10 cellular contexts compared by ENCODE assay signal in genomic region chr5:174355208-174355612, GRCh38.
DNase-seq lines count a peak whose midpoint lies in the region; ATAC-seq and TF ChIP-seq lines count a peak whose summit lies in the region.
"Had no signal": no experiment of that assay in that cellular context is flagged by ENCODE, and none has a peak within 500 bp of the region (broad histone marks: within the 10 kb centered on the region; RNA-seq: fewer than 3 reads in every experiment).

No MANE protein-coding gene starts in this region.

- TF ChIP-seq CTCF in SK-N-SH (IDR thresholded peaks at IDR 0.05) (no peak), thoracic aorta (IDR thresholded peaks at IDR 0.05) (no peak), gastrocnemius medialis (IDR thresholded peaks at IDR 0.05 in 4 of 5, conservative IDR thresholded peaks at IDR 0.05 in 1 of 5) (no peak)

- peak overlapping the region; percentile 19; the same call in 1 of the 2 replicates for H2AFZ ChIP-seq in SK-N-SH (ENCODE audit: low read depth)

- H3K79me2 ChIP-seq in SK-N-SH (ENCODE audit: insufficient read depth) = no peaks in the 10 kb centered on the region

- no peak for TF ChIP-seq POLR2A in gastrocnemius medialis (IDR thresholded peaks at IDR 0.05)

- TF ChIP-seq EP300 in SK-N-SH (IDR thresholded peaks at IDR 0.05; ENCODE audit: borderline replicate concordance in 1 of 2, low read depth in 1 of 2, low read length in 1 of 2) = peak in 1 of 2 experiments; percentile 83; a peak in 2 of 4 replicates

- ATAC-seq in thoracic aorta (ENCODE audit: insufficient number of reproducible peaks, low FRiP score, low read depth) (peak; percentile 64), gastrocnemius medialis (no peak)

- H3F3A ChIP-seq in SK-N-SH (replicated peaks; ENCODE audit: insufficient read depth) = peaks cover 14% of the 10 kb centered on the region

- H3K4me3 ChIP-seq in SK-N-SH (ENCODE audit: low read depth in 2 of 2, low read length in 1 of 2) (no peak overlapping the region), thoracic aorta (no peak overlapping the region), gastrocnemius medialis (no peak overlapping the region)
- H3K4me3 ChIP-seq: ascending aorta had no signal

- H3K27ac ChIP-seq in SK-N-SH (ENCODE audit: low read depth in 2 of 2, low read length in 1 of 2) (peak overlapping the region in 1 of 2 experiments; percentile 77; a peak in 2 of 4 replicates), thoracic aorta (no peak overlapping the region), gastrocnemius medialis (no peak overlapping the region)

- H4K20me1 ChIP-seq in SK-N-SH (ENCODE audit: insufficient read depth) = no peaks in the 10 kb centered on the region

- DNase-seq in HT-29 (ENCODE audit: low spot score) = peak; percentile 15
- DNase-seq in SK-N-SH = no peak
- DNase-seq in fibroblast of the conjunctiva (ENCODE audit: low read depth) = peak; percentile 6
- no peak for DNase-seq in thoracic aorta (ENCODE audit: low spot score)
- no peak for DNase-seq in NCI-H82 (lab: John Stamatoyannopoulos, UW)
- no peak for DNase-seq in HK-2 (ENCODE audit: unreplicated experiment)
- no peak for DNase-seq in gastrocnemius medialis
- no peak for DNase-seq in DMS79 (lab: John Stamatoyannopoulos, UW)
- DNase-seq: midbrain had no signal

- CTCF ChIA-PET in SK-N-SH (lab: Yijun Ruan, JAX) = interaction anchor here (1.1 to 2.1 kb wide), 3 partner anchors 8 to 65 kb away, joined by 3 to 6 read pairs (median 5); no protein-coding TSS in a partner anchor

- H3K9me2 ChIP-seq in SK-N-SH = no peaks in the 10 kb centered on the region

- no peak overlapping the region for H3K9ac ChIP-seq in SK-N-SH

- peak overlapping the region; percentile 30; the same call in 1 of the 2 replicates for H3K4me2 ChIP-seq in SK-N-SH

- no peaks in the 10 kb centered on the region for H3K36me3 ChIP-seq in SK-N-SH (replicated peaks in 1 of 2; ENCODE audit: control insufficient read depth in 1 of 2, insufficient read depth in 2 of 2, low read length in 1 of 2)
- no peaks in the 10 kb centered on the region for H3K36me3 ChIP-seq in thoracic aorta
- H3K36me3 ChIP-seq in gastrocnemius medialis = no peaks in the 10 kb centered on the region
- H3K36me3 ChIP-seq: ascending aorta had no signal

- in situ Hi-C loops in gastrocnemius medialis (cut with MboI; ENCODE audit: low sequenced_read_pairs in 4 of 4) = no loop called here

- TF ChIP-seq RAD21 in SK-N-SH (IDR thresholded peaks at IDR 0.05; ENCODE audit: low read length) = no peak

- WGBS in SK-N-SH (ENCODE audit: low lambda C conversion rate) = 13% methylated on average over 2 of the region's 2 CpGs

- H3K9me3 ChIP-seq in SK-N-SH (no peaks in the 10 kb centered on the region), thoracic aorta (no peaks in the 10 kb centered on the region), gastrocnemius medialis (no peaks in the 10 kb centered on the region)
- H3K9me3 ChIP-seq: ascending aorta had no signal

- intact Hi-C loops in gastrocnemius medialis (cut with DNase I; ENCODE audit: low total_unique reads) = no loop called here

- H3K4me1 ChIP-seq in SK-N-SH (ENCODE audit: control insufficient read depth in 1 of 2, insufficient read depth in 2 of 2, low read depth in 1 of 2, low read length in 1 of 2) (peaks cover 6 to 7% of the 10 kb centered on the region in 2 experiments; a peak in 3 of 4 replicates), thoracic aorta (ENCODE audit: control insufficient read depth in 1 of 2, low read depth in 2 of 2) (no peaks in the 10 kb centered on the region), gastrocnemius medialis (no peaks in the 10 kb centered on the region)
- H3K4me1 ChIP-seq: ascending aorta had no signal

- H3K27me3 ChIP-seq in SK-N-SH (ENCODE audit: insufficient read depth) = no peaks in the 10 kb centered on the region
- no peaks in the 10 kb centered on the region for H3K27me3 ChIP-seq in thoracic aorta (replicated peaks; ENCODE audit: insufficient read depth)
- H3K27me3 ChIP-seq in gastrocnemius medialis = peaks cover 0 to 4% (median 0%) of the 10 kb centered on the region in 3 donors
- H3K27me3 ChIP-seq: ascending aorta had no signal

- POLR2A ChIA-PET in SK-N-SH (lab: Yijun Ruan, JAX) = no interaction called here

TF ChIP-seq in SK-N-SH, 30 proteins besides CTCF, POLR2A, EP300 and RAD21:
- TF ChIP-seq NFIC (IDR thresholded peaks at IDR 0.05; ENCODE audit: borderline replicate concordance) = peak; percentile 45; the same call in 1 of the 2 replicates
- TF ChIP-seq TCF12 (IDR thresholded peaks at IDR 0.05) = peak; percentile 82
- peak; percentile 88 for TF ChIP-seq JUND (IDR thresholded peaks at IDR 0.05)
- TF ChIP-seq FOSL2 (IDR thresholded peaks at IDR 0.05; ENCODE audit: borderline replicate concordance, low read depth) = peak; percentile 85; the same call in 1 of the 2 replicates
- peak; percentile 25; the same call in 1 of the 2 replicates for TF ChIP-seq GABPA (IDR thresholded peaks at IDR 0.05; ENCODE audit: low read depth)
- TF ChIP-seq REST (IDR thresholded peaks at IDR 0.05; ENCODE audit: low read depth, low read length) = no peak
- TF ChIP-seq RXRA (IDR thresholded peaks at IDR 0.05; ENCODE audit: borderline replicate concordance, low read depth) = 0 out of 2 replicates have a peak, but pooled peaks have one; percentile 39
- TF ChIP-seq MAX (IDR thresholded peaks at IDR 0.05; ENCODE audit: low read depth) = 0 out of 2 replicates have a peak, but pooled peaks have one; percentile 13
- TF ChIP-seq PBX3 (IDR thresholded peaks at IDR 0.05) = peak; percentile 75
- no peak for TF ChIP-seq CHD2 (IDR thresholded peaks at IDR 0.05; ENCODE audit: low read length, partially characterized antibody)
- no peak for TF ChIP-seq EZH2phosphoT487 (IDR thresholded peaks at IDR 0.05; ENCODE audit: borderline replicate concordance, low read depth)
- TF ChIP-seq, protein P1, sequence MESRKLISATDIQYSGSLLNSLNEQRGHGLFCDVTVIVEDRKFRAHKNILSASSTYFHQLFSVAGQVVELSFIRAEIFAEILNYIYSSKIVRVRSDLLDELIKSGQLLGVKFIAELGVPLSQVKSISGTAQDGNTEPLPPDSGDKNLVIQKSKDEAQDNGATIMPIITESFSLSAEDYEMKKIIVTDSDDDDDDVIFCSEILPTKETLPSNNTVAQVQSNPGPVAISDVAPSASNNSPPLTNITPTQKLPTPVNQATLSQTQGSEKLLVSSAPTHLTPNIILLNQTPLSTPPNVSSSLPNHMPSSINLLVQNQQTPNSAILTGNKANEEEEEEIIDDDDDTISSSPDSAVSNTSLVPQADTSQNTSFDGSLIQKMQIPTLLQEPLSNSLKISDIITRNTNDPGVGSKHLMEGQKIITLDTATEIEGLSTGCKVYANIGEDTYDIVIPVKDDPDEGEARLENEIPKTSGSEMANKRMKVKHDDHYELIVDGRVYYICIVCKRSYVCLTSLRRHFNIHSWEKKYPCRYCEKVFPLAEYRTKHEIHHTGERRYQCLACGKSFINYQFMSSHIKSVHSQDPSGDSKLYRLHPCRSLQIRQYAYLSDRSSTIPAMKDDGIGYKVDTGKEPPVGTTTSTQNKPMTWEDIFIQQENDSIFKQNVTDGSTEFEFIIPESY (IDR thresholded peaks at IDR 0.05; ENCODE audit: borderline replicate concordance, low read depth) = peak; percentile 36; the same call in 1 of the 2 replicates
- TF ChIP-seq TEAD4 (IDR thresholded peaks at IDR 0.05; ENCODE audit: borderline replicate concordance, insufficient read depth) = peak; percentile 43; the same call in 1 of the 2 replicates
- TF ChIP-seq, protein P2, sequence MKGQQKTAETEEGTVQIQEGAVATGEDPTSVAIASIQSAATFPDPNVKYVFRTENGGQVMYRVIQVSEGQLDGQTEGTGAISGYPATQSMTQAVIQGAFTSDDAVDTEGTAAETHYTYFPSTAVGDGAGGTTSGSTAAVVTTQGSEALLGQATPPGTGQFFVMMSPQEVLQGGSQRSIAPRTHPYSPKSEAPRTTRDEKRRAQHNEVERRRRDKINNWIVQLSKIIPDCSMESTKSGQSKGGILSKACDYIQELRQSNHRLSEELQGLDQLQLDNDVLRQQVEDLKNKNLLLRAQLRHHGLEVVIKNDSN (IDR thresholded peaks at IDR 0.05; ENCODE audit: borderline replicate concordance, low read depth) = 0 out of 2 replicates have a peak, but pooled peaks have one; percentile 21

Comparison
In these comparisons a context has a peak if more than half of its experiments do, and no peak if none do; other contexts are left out.
1. DNase-seq: peak in HT-29 (single experiment) and fibroblast of the conjunctiva (single experiment); none in SK-N-SH (single experiment), thoracic aorta (single experiment), NCI-H82 (single experiment), HK-2 (single experiment), gastrocnemius medialis (0 of 2) and DMS79 (single experiment).